In genomic region chr10:24920907-24921881, GRCh38 we compare ENCODE assay signal across 7 cellular contexts. TPM values are rescaled to one million over a fixed set of nuclear protein-coding genes. Genes with fewer than 3 reads are reported as not detected.
A peak's percentile ranks its signal among the peaks of the same experiment; 100 is the strongest.
DNase-seq lines count a peak whose midpoint lies in the region; ATAC-seq and TF ChIP-seq lines count a peak whose summit lies in the region.

No MANE protein-coding gene starts in this region.

- DNase-seq in SW 1271 (lab: John Stamatoyannopoulos, UW) (peak; percentile 47 to 80), cardiac fibroblast (ENCODE audit: low read depth in 2 of 2) (peak; percentile 96 to 97), lower leg skin (ENCODE audit: low spot score in 2 of 2) (peak; percentile 52 to 90), NCI-H1436 (lab: John Stamatoyannopoulos, UW) (no peak)
- DNase-seq in stimulated activated CD8-positive, alpha-beta memory T cell treated with anti-CD3 and anti-CD28 coated beads, Interleukin-15, amount 100 ng/mL, for 48 hours (ENCODE audit: low read depth in 2 of 2): peak; percentile 61 to 73

- TF ChIP-seq CTCF in cardiac fibroblast (IDR thresholded peaks at IDR 0.05; ENCODE audit: low read depth, low read length) (no peak), lower leg skin (IDR thresholded peaks at IDR 0.05) (no peak)

- 49 to 50% methylated on average over 7 of the region's 7 CpGs for WGBS in lower leg skin, 2 donors

- intact Hi-C loops in lower leg skin (cut with DNase I; ENCODE audit: low total_unique reads): no loop called here

- no peak for TF ChIP-seq POLR2A in lower leg skin (IDR thresholded peaks at IDR 0.05)

- H3K4me3 ChIP-seq in cardiac fibroblast (replicated peaks in 1 of 2; ENCODE audit: low read depth in 2 of 2, low read length in 2 of 2) (no peak overlapping the region), lower leg skin (ENCODE audit: low read depth, poor library complexity, severe bottlenecking) (no peak overlapping the region)

- peak; percentile 63 for ATAC-seq in GM18520 (IDR thresholded peaks at IDR 0.05; ENCODE audit: unreplicated experiment)
- peak; percentile 98 for ATAC-seq in HG02885 (IDR thresholded peaks at IDR 0.05; ENCODE audit: poor library complexity, unreplicated experiment)

RNA-seq across cellular contexts. Expression of gene PRTFDC1, which starts 31.2 kb away (rescaled TPM):
- 1 to 10 TPM in 1 of 4 donors, under 1 TPM in 1, not detected in 2; 0.45 to 1.3 TPM for total RNA-seq in lower leg skin
